In genomic region chr3:137110392-137110996, GRCh38 we compare ENCODE assay signal across 8 cellular contexts.
DNase-seq lines count a peak whose midpoint lies in the region; ATAC-seq and TF ChIP-seq lines count a peak whose summit lies in the region.

No MANE protein-coding gene starts in this region.

- no peaks in the 10 kb centered on the region for H4K20me1 ChIP-seq in MM.1S (ENCODE audit: insufficient read depth, low read length)

- H3F3A ChIP-seq in MM.1S (ENCODE audit: insufficient read depth, low read length) = no peaks in the 10 kb centered on the region

- H3K4me2 ChIP-seq in MM.1S (ENCODE audit: low read depth, low read length) = no peak overlapping the region

- TF ChIP-seq CTCF in MM.1S (IDR thresholded peaks at IDR 0.05; ENCODE audit: low read length) = peak; percentile 63
- peak; percentile 77 for TF ChIP-seq CTCF in WI38 (IDR thresholded peaks at IDR 0.05; ENCODE audit: low read depth, low read length)

- H3K9me2 ChIP-seq in MM.1S (replicated peaks; ENCODE audit: insufficient read depth, low read length) = no peaks in the 10 kb centered on the region

- H2AFZ ChIP-seq in MM.1S (ENCODE audit: low read length) = no peak overlapping the region

- no peaks in the 10 kb centered on the region for H3K79me2 ChIP-seq in MM.1S (ENCODE audit: low read length)

- H3K9ac ChIP-seq in MM.1S (ENCODE audit: low read length) = no peak overlapping the region

- peak; percentile 66 for ATAC-seq in GM19455 (IDR thresholded peaks at IDR 0.05; ENCODE audit: unreplicated experiment)
- no peak for ATAC-seq in HG03135 (IDR thresholded peaks at IDR 0.05; ENCODE audit: unreplicated experiment)
- no peak for ATAC-seq in GM19397 (IDR thresholded peaks at IDR 0.05; ENCODE audit: unreplicated experiment)

- H3K9me3 ChIP-seq in MM.1S (replicated peaks; ENCODE audit: insufficient read depth, low read length) = no peaks in the 10 kb centered on the region

- no peaks in the 10 kb centered on the region for H3K4me1 ChIP-seq in MM.1S (ENCODE audit: low read length)

- no peaks in the 10 kb centered on the region for H3K36me3 ChIP-seq in MM.1S (replicated peaks; ENCODE audit: insufficient read depth, low read length)

- no peak overlapping the region for H3K4me3 ChIP-seq in MM.1S (ENCODE audit: low read length)
- no peak overlapping the region for H3K4me3 ChIP-seq in WI38 (ENCODE audit: low read depth, low read length)

- H3K27me3 ChIP-seq in MM.1S (replicated peaks; ENCODE audit: insufficient read depth, low read length) = no peaks in the 10 kb centered on the region

- H3K27ac ChIP-seq in MM.1S (ENCODE audit: low read length) = no peak overlapping the region

- DNase-seq in DMS53 treated with DMSO at 0.1 percent for 48 hours (lab: John Stamatoyannopoulos, UW; ENCODE audit: unreplicated experiment) = peak; percentile 10
- DNase-seq in MM.1S = peak; percentile 53
- DNase-seq in kidney tubule cell (ENCODE audit: low spot score) = peak; percentile 35
- no peak for DNase-seq in amygdala (lab: John Stamatoyannopoulos, UW)

Comparison
In these comparisons a context has a peak if more than half of its experiments do, and no peak if none do; other contexts are left out.
1. DNase-seq: peak in DMS53 treated with DMSO at 0.1 percent for 48 hours (single experiment), MM.1S (single experiment) and kidney tubule cell (single experiment); none in amygdala (0 of 56).